ENCODE assay signal across 11 cellular contexts in the genomic region with DNA sequence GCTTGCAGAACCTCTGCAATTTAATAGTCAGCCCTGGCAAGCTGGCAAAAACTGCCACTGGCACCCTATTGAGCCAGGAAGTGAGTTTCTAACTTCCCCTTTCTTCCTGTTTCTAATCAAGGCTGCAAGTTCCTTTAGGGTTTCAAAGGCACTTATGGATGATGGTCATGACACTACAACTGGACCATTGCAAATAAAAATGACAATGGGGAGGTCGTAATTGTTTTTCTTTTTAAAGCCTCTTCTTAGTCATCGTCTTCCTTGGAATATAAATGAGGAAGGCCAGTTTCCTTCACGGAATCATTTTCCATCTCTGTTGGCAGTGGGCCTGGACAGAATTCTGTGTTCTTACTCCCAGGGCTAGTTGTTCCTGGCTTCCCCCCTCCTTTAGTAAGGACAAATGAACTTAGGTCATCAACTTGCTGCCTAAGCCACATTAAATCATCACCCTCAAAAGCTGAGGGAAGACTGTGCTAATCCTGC. TPM values are rescaled to one million over a fixed set of nuclear protein-coding genes. Genes with fewer than 3 reads are reported as not detected.
DNase-seq lines count a peak whose midpoint lies in the region; ATAC-seq and TF ChIP-seq lines count a peak whose summit lies in the region.
"Had no signal": no experiment of that assay in that cellular context is flagged by ENCODE, and none has a peak within 500 bp of the region (broad histone marks: within the 10 kb centered on the region; RNA-seq: fewer than 3 reads in every experiment).

No MANE protein-coding gene starts in this region.

- DNase-seq in EL = peak; percentile 83
- DNase-seq in RWPE1 (ENCODE audit: low spot score) = no peak
- peak; percentile 70 for DNase-seq in fibroblast of pulmonary artery (ENCODE audit: low read depth)
- DNase-seq in sigmoid colon = peak; percentile 84
- DNase-seq in activated effector memory CD4-positive, alpha-beta T cell treated with anti-CD3 and anti-CD28 coated beads, Interleukin-2, amount 50 U/mL, for 16 hours = no peak
- DNase-seq in T-cell = no peak
- no peak for DNase-seq in WERI-Rb-1
- DNase-seq: activated naive CD4-positive, alpha-beta T cell treated with anti-CD3 and anti-CD28 coated beads, Interleukin-2, amount 10 ng/mL, durations not matched to agents 7 days and 5 days; DMS 273 treated with DMSO at 0.1 percent for 48 hours; nucleus accumbens had no signal

- H3K27ac Mint-ChIP-seq in T-cell = no peak overlapping the region
- H3K27ac Mint-ChIP-seq: activated naive CD4-positive, alpha-beta T cell treated with anti-CD3 and anti-CD28 coated beads, Interleukin-2, amount 10 ng/mL, durations not matched to agents 7 days and 5 days had no signal

- TF ChIP-seq EP300 in sigmoid colon (IDR thresholded peaks at IDR 0.05) = peak in 2 of 4 donors; percentile 3 to 34

- TF ChIP-seq CTCF in RWPE1 (conservative IDR thresholded peaks at IDR 0.05; ENCODE audit: low read depth) = no peak
- no peak for TF ChIP-seq CTCF in fibroblast of pulmonary artery (IDR thresholded peaks at IDR 0.05; ENCODE audit: low read length, missing control alignments)
- TF ChIP-seq CTCF in sigmoid colon (IDR thresholded peaks at IDR 0.05) = no peak
- no peak for TF ChIP-seq CTCF in WERI-Rb-1 (IDR thresholded peaks at IDR 0.05; ENCODE audit: low read depth, low read length)

- ATAC-seq in T-cell (replicated peaks in 1 of 4) (no peak), GM21576 (IDR thresholded peaks at IDR 0.05; ENCODE audit: unreplicated experiment) (no peak)

- TF ChIP-seq POLR2A in sigmoid colon (IDR thresholded peaks at IDR 0.05) = no peak

- peaks cover 3% of the 10 kb centered on the region for H3K36me3 Mint-ChIP-seq in T-cell
- H3K36me3 Mint-ChIP-seq: activated naive CD4-positive, alpha-beta T cell treated with anti-CD3 and anti-CD28 coated beads, Interleukin-2, amount 10 ng/mL, durations not matched to agents 7 days and 5 days had no signal

- H3K9me3 Mint-ChIP-seq in T-cell = peaks cover 0 to 3% (median 0%) of the 10 kb centered on the region in 3 donors
- H3K9me3 Mint-ChIP-seq: activated naive CD4-positive, alpha-beta T cell treated with anti-CD3 and anti-CD28 coated beads, Interleukin-2, amount 10 ng/mL, durations not matched to agents 7 days and 5 days had no signal

- H3K4me3 Mint-ChIP-seq in T-cell = no peak overlapping the region
- H3K4me3 Mint-ChIP-seq: activated naive CD4-positive, alpha-beta T cell treated with anti-CD3 and anti-CD28 coated beads, Interleukin-2, amount 10 ng/mL, durations not matched to agents 7 days and 5 days had no signal

- peak overlapping the region; percentile 60 for H3K27ac ChIP-seq in RWPE1
- peak overlapping the region; percentile 36 to 78 (median 58) for H3K27ac ChIP-seq in sigmoid colon
- H3K27ac ChIP-seq in WERI-Rb-1 = no peak overlapping the region

- intact Hi-C loops in sigmoid colon (cut with DNase I) = no loop called here

- peaks cover 14 to 20% (median 14%) of the 10 kb centered on the region in 3 donors for H3K4me1 Mint-ChIP-seq in T-cell

- peaks cover 0 to 18% of the 10 kb centered on the region in 2 donors for H3K27me3 Mint-ChIP-seq in T-cell

- H3K27me3 ChIP-seq in sigmoid colon = no peaks in the 10 kb centered on the region
- H3K27me3 ChIP-seq in WERI-Rb-1 (ENCODE audit: insufficient read depth, low read depth, severe bottlenecking) = no peaks in the 10 kb centered on the region

- H3K9me3 ChIP-seq in sigmoid colon (no peaks in the 10 kb centered on the region), WERI-Rb-1 (ENCODE audit: severe bottlenecking) (no peaks in the 10 kb centered on the region)

- H3K36me3 ChIP-seq in sigmoid colon (no peaks in the 10 kb centered on the region), WERI-Rb-1 (no peaks in the 10 kb centered on the region)

- H3K4me3 ChIP-seq in fibroblast of pulmonary artery (replicated peaks; ENCODE audit: low read depth, low read length) (no peak overlapping the region), sigmoid colon (no peak overlapping the region), WERI-Rb-1 (ENCODE audit: low read depth, low read length) (no peak overlapping the region)

- H3K4me1 ChIP-seq in sigmoid colon = peaks cover 0 to 46% (median 44%) of the 10 kb centered on the region in 4 donors

- CTCF ChIA-PET in RWPE1 (lab: Yijun Ruan, JAX) = interaction anchor here (0.6 to 0.7 kb wide), 2 partner anchors 132 to 248 kb away, joined by 3 to 4 read pairs; no protein-coding TSS in a partner anchor
- CTCF ChIA-PET in T-cell (lab: Charles Lee) = no interaction called here

- POLR2A ChIA-PET in RWPE1 (lab: Yijun Ruan, JAX; ENCODE audit: low non-redundant PET) (no interaction called here), T-cell (lab: Charles Lee) (no interaction called here)

- WGBS in sigmoid colon, 2 donors = 62 to 66% methylated on average over 3 of the region's 3 CpGs

RNA-seq across cellular contexts. Expression of a gene that starts 35.8 kb away (rescaled TPM):
- 10 to 100 TPM in 1 of 4 donors, 1 to 10 TPM in 3; 1.6 to 10.0 (median 7.6) TPM for total RNA-seq in sigmoid colon
- polyA plus RNA-seq in sigmoid colon = 1 to 10 TPM in 2 of 3 donors, under 1 TPM in 1; 0.69 to 3.4 (median 1.2) TPM
- 1 to 10 TPM; 1.8 to 4.6 (median 3.6) TPM for total RNA-seq in T-cell

Comparison
In these comparisons a context has a peak if more than half of its experiments do, and no peak if none do; other contexts are left out.
1. DNase-seq: peak in EL (single experiment), fibroblast of pulmonary artery (single experiment) and sigmoid colon (single experiment); none in RWPE1 (single experiment), activated effector memory CD4-positive, alpha-beta T cell treated with anti-CD3 and anti-CD28 coated beads, Interleukin-2, amount 50 U/mL, for 16 hours (single experiment), T-cell (0 of 34) and WERI-Rb-1 (single experiment).